Comparison of ENCODE assay signal across 11 cellular contexts in the genomic region with DNA sequence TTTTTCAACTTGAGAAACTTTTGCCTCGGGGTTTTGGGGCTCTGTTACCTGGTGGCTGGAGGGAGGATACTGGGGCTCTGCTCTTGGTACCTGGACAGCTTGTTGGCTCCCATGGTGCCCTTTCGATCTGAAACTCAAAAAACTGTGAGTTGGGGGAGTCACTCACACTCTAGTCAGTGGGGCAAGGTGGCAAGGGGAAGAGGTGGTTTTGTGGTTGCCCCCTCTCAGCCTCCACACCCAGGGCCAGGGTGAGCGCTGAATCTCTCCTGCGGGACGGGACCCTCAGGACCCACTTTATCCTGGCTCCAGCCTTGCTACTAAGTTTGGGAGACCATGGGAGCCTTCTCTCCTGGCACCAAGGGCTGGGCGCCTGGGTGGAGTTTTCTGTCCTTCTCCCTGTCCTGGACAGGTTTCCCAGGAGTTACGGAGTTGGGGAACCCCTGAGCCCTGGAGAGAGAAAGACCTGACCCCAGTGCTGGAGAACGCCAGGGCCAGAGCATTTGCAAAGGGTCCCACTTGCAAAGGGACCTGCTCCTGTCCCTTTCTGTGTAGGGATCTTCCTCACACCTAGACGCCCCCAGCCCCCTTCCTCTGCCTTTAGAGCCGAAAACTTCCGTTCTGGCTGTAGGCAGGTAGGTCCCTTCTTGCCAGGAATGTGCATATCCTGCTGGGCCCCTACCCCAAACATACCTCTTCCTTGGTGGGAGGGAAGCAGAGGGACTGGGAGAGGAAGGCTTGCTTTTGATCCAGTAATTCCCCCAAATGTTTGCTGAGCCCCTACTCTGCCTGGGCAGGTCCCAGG. TPM values are rescaled to one million over a fixed set of nuclear protein-coding genes. Genes with fewer than 3 reads are reported as not detected.
DNase-seq lines count a peak whose midpoint lies in the region; ATAC-seq and TF ChIP-seq lines count a peak whose summit lies in the region.
"Had no signal": no experiment of that assay in that cellular context is flagged by ENCODE, and none has a peak within 500 bp of the region (broad histone marks: within the 10 kb centered on the region; RNA-seq: fewer than 3 reads in every experiment).

No MANE protein-coding gene starts in this region.

- H3K36me3 ChIP-seq in left ventricle myocardium inferior (no peaks in the 10 kb centered on the region), mammary epithelial cell (ENCODE audit: insufficient read depth, low read length) (peaks cover 2% of the 10 kb centered on the region), uterus (no peaks in the 10 kb centered on the region)

- no peaks in the 10 kb centered on the region for H3K27me3 Mint-ChIP-seq in naive B cell

- no peak for TF ChIP-seq CTCF in left ventricle myocardium inferior (IDR thresholded peaks at IDR 0.05; ENCODE audit: borderline replicate concordance)
- TF ChIP-seq CTCF in mammary epithelial cell (conservative IDR thresholded peaks at IDR 0.05 in 1 of 2, IDR thresholded peaks at IDR 0.05 in 1 of 2; ENCODE audit: extremely low read depth in 1 of 2, insufficient read depth in 1 of 2, low read depth in 1 of 2, low read length in 2 of 2): no peak
- TF ChIP-seq CTCF in uterus (IDR thresholded peaks at IDR 0.05): no peak

- H3K79me2 ChIP-seq in mammary epithelial cell (ENCODE audit: insufficient read depth, low read length): peaks cover 77% of the 10 kb centered on the region

- peak overlapping the region; percentile 97 for H3K4me2 ChIP-seq in mammary epithelial cell (ENCODE audit: insufficient read depth, low read depth, low read length)

- BruUV-seq in mammary epithelial cell (replicated peaks; lab: Mats Ljungman, UMichigan): no TSS peak

- H3K9ac ChIP-seq in mammary epithelial cell (ENCODE audit: insufficient read depth, low read length): no peak overlapping the region

- no peaks in the 10 kb centered on the region for H4K20me1 ChIP-seq in mammary epithelial cell (ENCODE audit: insufficient read depth, low read length)

- no peak overlapping the region for H3K27ac ChIP-seq in left ventricle myocardium inferior (replicated peaks)
- H3K27ac ChIP-seq in mammary epithelial cell (ENCODE audit: insufficient read depth, low read depth, low read length): no peak overlapping the region
- H3K27ac ChIP-seq in uterus: peak overlapping the region; percentile 85 to 90
- H3K27ac ChIP-seq: C4-2B had no signal

- H3K4me3 ChIP-seq in left ventricle myocardium inferior (peak overlapping the region; percentile 91), mammary epithelial cell (replicated peaks in 1 of 3; ENCODE audit: insufficient read depth in 1 of 3, low read depth in 2 of 3, low read length in 3 of 3) (no peak overlapping the region), uterus (peak overlapping the region in 1 of 2 donors; percentile 94)

- DNase-seq in left ventricle myocardium inferior (no peak), Right ventricle myocardium superior (no peak), mammary epithelial cell (no peak), naive B cell (peak; percentile 20), uterus (no peak), NCI-H2196 treated with DMSO at 0.1 percent for 48 hours (lab: John Stamatoyannopoulos, UW; ENCODE audit: unreplicated experiment) (no peak), HUDEP-2 (lab: John Stamatoyannopoulos, UW; ENCODE audit: unreplicated experiment in 76 of 76) (no peak), SW 1271 (lab: John Stamatoyannopoulos, UW) (no peak)
- DNase-seq: foreskin melanocyte, NCI-H1436 had no signal

- no peaks in the 10 kb centered on the region for H3K36me3 Mint-ChIP-seq in naive B cell

- CTCF ChIA-PET in mammary epithelial cell (lab: Charles Lee; ENCODE audit: low non-redundant PET): no interaction called here

- WGBS in mammary epithelial cell (ENCODE audit: low coverage, missing lambda C conversion rate): 80% methylated on average over 11 of the region's 11 CpGs

- TF ChIP-seq POLR2A in uterus (IDR thresholded peaks at IDR 0.05): no peak

- H3K9me3 ChIP-seq in left ventricle myocardium inferior (replicated peaks) (no peaks in the 10 kb centered on the region), mammary epithelial cell (replicated peaks; ENCODE audit: insufficient read depth, low read length) (no peaks in the 10 kb centered on the region), uterus (no peaks in the 10 kb centered on the region)

- peak overlapping the region in 4 of 6 donors; percentile 15 to 94 (median 54) for H3K27ac Mint-ChIP-seq in naive B cell

- peaks cover 48% of the 10 kb centered on the region for H3K27me3 ChIP-seq in left ventricle myocardium inferior (ENCODE audit: low read depth)
- H3K27me3 ChIP-seq in mammary epithelial cell (ENCODE audit: insufficient read depth, low read length): no peaks in the 10 kb centered on the region
- H3K27me3 ChIP-seq in uterus: no peaks in the 10 kb centered on the region

- no peak for ATAC-seq in Right ventricle myocardium superior (ENCODE audit: poor library complexity)
- ATAC-seq in naive B cell (ENCODE audit: low read depth in 2 of 2): no peak

- in situ Hi-C loops in mammary epithelial cell (cut with MboI; ENCODE audit: low sequenced_read_pairs in 2 of 2): no loop called here

- intact Hi-C loops in left ventricle myocardium inferior (cut with micrococcal nuclease): no loop called here
- intact Hi-C loops in Right ventricle myocardium superior (cut with DNase I): no loop called here
- intact Hi-C loops in mammary epithelial cell (cut with micrococcal nuclease): no loop called here
- intact Hi-C loops in uterus (cut with DNase I; ENCODE audit: low total_unique reads): loop anchor here (5.0 kb wide), 1 partner anchor 42 kb away; no protein-coding TSS in a partner anchor

- dilution Hi-C loops in mammary epithelial cell (cut with HindIII; ENCODE audit: low sequenced_read_pairs): no loop called here

- H3K4me1 ChIP-seq in left ventricle myocardium inferior (peaks cover 62% of the 10 kb centered on the region), mammary epithelial cell (ENCODE audit: insufficient read depth, low read length) (peaks cover 37% of the 10 kb centered on the region), uterus (peaks cover 3 to 21% of the 10 kb centered on the region in 2 donors)

- H2AFZ ChIP-seq in mammary epithelial cell (ENCODE audit: low read depth, low read length): no peak overlapping the region

- H3K4me1 Mint-ChIP-seq in naive B cell: peaks cover 51 to 59% (median 55%) of the 10 kb centered on the region in 3 donors

- H3K9me3 Mint-ChIP-seq in naive B cell: no peaks in the 10 kb centered on the region

- H3K4me3 Mint-ChIP-seq in naive B cell: peak overlapping the region; percentile 90 to 97 (median 96)

RNA-seq across cellular contexts. Expression of gene FOXP4, which starts 2.9 kb away (rescaled TPM):
- total RNA-seq in left ventricle myocardium inferior (15.0 TPM), Right ventricle myocardium superior (14.4 TPM), mammary epithelial cell (10 to 100 TPM in 1 of 2 donors, 1 to 10 TPM in 1; 5.0 to 19.2 TPM), uterus (10 to 100 TPM in 2 of 4 donors, 1 to 10 TPM in 2; 3.8 to 50.1 (median 9.4) TPM)
- polyA plus RNA-seq in mammary epithelial cell (5.7 TPM), naive B cell (ENCODE audit: low read depth in 6 of 6) (1 to 10 TPM in 5 of 6 donors, under 1 TPM in 1; 0.55 to 4.7 (median 2.2) TPM)
- polyA minus RNA-seq in mammary epithelial cell: 8.4 TPM

Comparison
In these comparisons a context has a peak if more than half of its experiments do, and no peak if none do; other contexts are left out.
1. H3K27ac ChIP-seq: peak in uterus (2 of 2); none in left ventricle myocardium inferior (single experiment) and mammary epithelial cell (single experiment).